In genomic region chr5:134387443-134387842, GRCh38 we compare ENCODE assay signal across 20 cellular contexts. TPM values are rescaled to one million over a fixed set of nuclear protein-coding genes. Genes with fewer than 3 reads are reported as not detected.
DNase-seq lines count a peak whose midpoint lies in the region; ATAC-seq, FAIRE-seq and TF ChIP-seq lines count a peak whose summit lies in the region.
"Had no signal": no experiment of that assay in that cellular context is flagged by ENCODE, and none has a peak within 500 bp of the region (broad histone marks: within the 10 kb centered on the region; RNA-seq: fewer than 3 reads in every experiment).

No MANE protein-coding gene starts in this region.

- WGBS in HepG2 (ENCODE audit: low lambda C conversion rate), result 100% methylated on average over 1 of the region's 1 CpG
- 100% methylated on average over 1 of the region's 1 CpG for WGBS in right lobe of liver (ENCODE audit: insufficient coverage, low coverage, low lambda C conversion rate, missing lambda C conversion rate)

- peaks cover 15 to 61% of the 10 kb centered on the region in 2 experiments for H3K36me3 ChIP-seq in HepG2 (replicated peaks in 1 of 2; ENCODE audit: control insufficient read depth in 1 of 2, insufficient read depth in 2 of 2, low read length in 2 of 2)
- peaks cover 11 to 93% (median 54%) of the 10 kb centered on the region in 4 donors for H3K36me3 ChIP-seq in right lobe of liver
- peaks cover 89% of the 10 kb centered on the region for H3K36me3 ChIP-seq in OCI-LY7 (ENCODE audit: insufficient read depth, low read length)

- peaks cover 16% of the 10 kb centered on the region for H3K4me1 Mint-ChIP-seq in activated CD8-positive, alpha-beta T cell treated with anti-CD3 and anti-CD28 coated beads for 36 hours (ENCODE audit: low read depth)
- H3K4me1 Mint-ChIP-seq in activated CD8-positive, alpha-beta T cell treated with anti-CD3 and anti-CD28 coated beads, Interleukin-2, amount 10 ng/mL, durations not matched to agents 7 days and 5 days (ENCODE audit: low read depth), result peaks cover 6% of the 10 kb centered on the region
- no peaks in the 10 kb centered on the region for H3K4me1 Mint-ChIP-seq in endothelial cell (ENCODE audit: unreplicated experiment)

- intact Hi-C loops in activated CD8-positive, alpha-beta T cell treated with anti-CD3 and anti-CD28 coated beads for 36 hours (cut with micrococcal nuclease), result no loop called here
- intact Hi-C loops in HepG2 (cut with micrococcal nuclease; ENCODE audit: unreplicated experiment) (loop anchor here (10.0 kb wide), 1 partner anchor 203 kb away; no protein-coding TSS in a partner anchor), right lobe of liver (cut with DNase I) (no loop called here), OCI-LY7 (cut with micrococcal nuclease; ENCODE audit: unreplicated experiment) (no loop called here)

- ATAC-seq in activated CD8-positive, alpha-beta T cell treated with anti-CD3 and anti-CD28 coated beads for 36 hours, result no peak
- ATAC-seq in activated CD8-positive, alpha-beta T cell treated with anti-CD3 and anti-CD28 coated beads, Interleukin-2, amount 10 ng/mL, durations not matched to agents 7 days and 5 days, result no peak
- no peak for ATAC-seq in HepG2
- ATAC-seq in right lobe of liver, result no peak
- ATAC-seq in GM18519 (IDR thresholded peaks at IDR 0.05; ENCODE audit: low FRiP score, unreplicated experiment), result no peak
- ATAC-seq: A549, GM12878 had no signal

- no peak for TF ChIP-seq CTCF in activated CD8-positive, alpha-beta T cell treated with anti-CD3 and anti-CD28 coated beads for 36 hours (IDR thresholded peaks at IDR 0.05)
- TF ChIP-seq CTCF in HepG2 (CRISPR knock-in tag; IDR thresholded peaks at IDR 0.05), result no peak
- no peak for TF ChIP-seq CTCF in right lobe of liver (IDR thresholded peaks at IDR 0.05)
- no peak for TF ChIP-seq CTCF in OCI-LY7 (conservative IDR thresholded peaks at IDR 0.05; ENCODE audit: low read length)
- no peak for TF ChIP-seq CTCF in endothelial cell (IDR thresholded peaks at IDR 0.05; ENCODE audit: unreplicated experiment)
- TF ChIP-seq CTCF in RWPE1 (conservative IDR thresholded peaks at IDR 0.05; ENCODE audit: low read depth), result no peak

- H3K4me1 ChIP-seq in HepG2 (ENCODE audit: insufficient read depth, low read length) (no peaks in the 10 kb centered on the region), right lobe of liver (no peaks in the 10 kb centered on the region), OCI-LY7 (ENCODE audit: insufficient read depth, low read length, poor library complexity, severe bottlenecking) (no peaks in the 10 kb centered on the region)
- H3K4me1 ChIP-seq: HAP-1 had no signal

- H3K27me3 ChIP-seq in HepG2 (ENCODE audit: control insufficient read depth in 1 of 2, insufficient read depth in 2 of 2, low read length in 2 of 2), result no peaks in the 10 kb centered on the region
- no peaks in the 10 kb centered on the region for H3K27me3 ChIP-seq in right lobe of liver

- H3K9me3 Mint-ChIP-seq in activated CD8-positive, alpha-beta T cell treated with anti-CD3 and anti-CD28 coated beads for 36 hours, result no peaks in the 10 kb centered on the region
- no peaks in the 10 kb centered on the region for H3K9me3 Mint-ChIP-seq in activated CD8-positive, alpha-beta T cell treated with anti-CD3 and anti-CD28 coated beads, Interleukin-2, amount 10 ng/mL, durations not matched to agents 7 days and 5 days (ENCODE audit: insufficient read depth)
- H3K9me3 Mint-ChIP-seq in endothelial cell (ENCODE audit: unreplicated experiment), result no peaks in the 10 kb centered on the region
- H3K9me3 Mint-ChIP-seq: CD4-positive, alpha-beta T cell; IgD-negative memory B cell had no signal

- H3K4me3 Mint-ChIP-seq in activated CD8-positive, alpha-beta T cell treated with anti-CD3 and anti-CD28 coated beads for 36 hours, result no peak overlapping the region
- H3K4me3 Mint-ChIP-seq in activated CD8-positive, alpha-beta T cell treated with anti-CD3 and anti-CD28 coated beads, Interleukin-2, amount 10 ng/mL, durations not matched to agents 7 days and 5 days, result no peak overlapping the region
- peak overlapping the region; percentile 59 for H3K4me3 Mint-ChIP-seq in endothelial cell (ENCODE audit: unreplicated experiment)
- H3K4me3 Mint-ChIP-seq: CD4-positive, alpha-beta T cell; IgD-negative memory B cell had no signal

- H4K20me1 ChIP-seq in HepG2 (ENCODE audit: insufficient read depth, low read length) (no peaks in the 10 kb centered on the region), OCI-LY7 (ENCODE audit: insufficient read depth, low read length) (no peaks in the 10 kb centered on the region)

- H3K9me2 ChIP-seq in OCI-LY7 (ENCODE audit: insufficient read depth, low read length), result no peaks in the 10 kb centered on the region

- H3K9ac ChIP-seq in HepG2 (ENCODE audit: insufficient read depth, low read depth, low read length), result no peak overlapping the region
- H3K9ac ChIP-seq: GM23248 had no signal

- no peaks in the 10 kb centered on the region for H3K27me3 Mint-ChIP-seq in activated CD8-positive, alpha-beta T cell treated with anti-CD3 and anti-CD28 coated beads for 36 hours
- no peaks in the 10 kb centered on the region for H3K27me3 Mint-ChIP-seq in activated CD8-positive, alpha-beta T cell treated with anti-CD3 and anti-CD28 coated beads, Interleukin-2, amount 10 ng/mL, durations not matched to agents 7 days and 5 days (ENCODE audit: low read depth)
- no peaks in the 10 kb centered on the region for H3K27me3 Mint-ChIP-seq in endothelial cell (ENCODE audit: unreplicated experiment)
- H3K27me3 Mint-ChIP-seq: CD4-positive, alpha-beta T cell; IgD-negative memory B cell had no signal

- no peaks in the 10 kb centered on the region for H3K9me3 ChIP-seq in HepG2 (ENCODE audit: low read length)
- H3K9me3 ChIP-seq in right lobe of liver, result no peaks in the 10 kb centered on the region
- no peaks in the 10 kb centered on the region for H3K9me3 ChIP-seq in OCI-LY7 (ENCODE audit: low read length)
- H3K9me3 ChIP-seq: A549, HAP-1 had no signal

- TF ChIP-seq EP300 in HepG2 (IDR thresholded peaks at IDR 0.05; ENCODE audit: low read depth in 2 of 2, low read length in 2 of 2) (no peak), HepG2 (CRISPR knock-in tag; IDR thresholded peaks at IDR 0.05; ENCODE audit: borderline replicate concordance) (no peak)

- no peak for TF ChIP-seq POLR2A in HepG2 (IDR thresholded peaks at IDR 0.05; ENCODE audit: insufficient read depth in 1 of 2, low read depth in 2 of 2, low read length in 2 of 2)
- no peak for TF ChIP-seq POLR2A in right lobe of liver (IDR thresholded peaks at IDR 0.05)

- peak overlapping the region; percentile 2 for H3K27ac Mint-ChIP-seq in activated CD8-positive, alpha-beta T cell treated with anti-CD3 and anti-CD28 coated beads for 36 hours
- H3K27ac Mint-ChIP-seq in activated CD8-positive, alpha-beta T cell treated with anti-CD3 and anti-CD28 coated beads, Interleukin-2, amount 10 ng/mL, durations not matched to agents 7 days and 5 days, result no peak overlapping the region
- H3K27ac Mint-ChIP-seq in endothelial cell (ENCODE audit: unreplicated experiment), result no peak overlapping the region
- H3K27ac Mint-ChIP-seq: CD4-positive, alpha-beta T cell; IgD-negative memory B cell had no signal

- peaks cover 1% of the 10 kb centered on the region for H3K79me2 ChIP-seq in HepG2 (ENCODE audit: insufficient read depth, low read length)
- H3K79me2 ChIP-seq in OCI-LY7 (ENCODE audit: insufficient read depth, low read depth, low read length), result no peaks in the 10 kb centered on the region; the same call in 1 of the 2 replicates

- H2AFZ ChIP-seq in HepG2 (ENCODE audit: low read length), result no peak overlapping the region
- no peak overlapping the region for H2AFZ ChIP-seq in OCI-LY7 (ENCODE audit: low read length)
- H2AFZ ChIP-seq: GM23248 had no signal

- CTCF ChIA-PET in activated CD8-positive, alpha-beta T cell treated with anti-CD3 and anti-CD28 coated beads for 36 hours (lab: Charles Lee), result interaction anchor here (0.8 kb wide), 1 partner anchor 200 kb away, joined by 3 read pairs; no protein-coding TSS in a partner anchor
- CTCF ChIA-PET in activated CD8-positive, alpha-beta T cell treated with anti-CD3 and anti-CD28 coated beads, Interleukin-2, amount 10 ng/mL, durations not matched to agents 7 days and 5 days (lab: Charles Lee), result interaction anchor here (1.8 to 1.9 kb wide), 2 partner anchors 24 to 200 kb away, joined by 4 to 5 read pairs; partner anchors contain the start of gene CDKN2AIPNL
- CTCF ChIA-PET in HepG2 (lab: Yijun Ruan, JAX; ENCODE audit: low intra/inter-chr PET ratio, low total read pairs), result interaction anchor here (1.0 kb wide), 1 partner anchor 125 kb away, joined by 3 read pairs; no protein-coding TSS in a partner anchor
- CTCF ChIA-PET in OCI-LY7 (lab: Charles Lee; ENCODE audit: unreplicated experiment), result no interaction called here
- CTCF ChIA-PET in RWPE1 (lab: Yijun Ruan, JAX), result no interaction called here

- POLR2A ChIA-PET in activated CD8-positive, alpha-beta T cell treated with anti-CD3 and anti-CD28 coated beads for 36 hours (lab: Charles Lee), result interaction anchor here (0.6 to 1.6 kb wide), 3 partner anchors 9 to 29 kb away, joined by 4 to 6 read pairs (median 4); partner anchors contain the start of gene UBE2B
- POLR2A ChIA-PET in activated CD8-positive, alpha-beta T cell treated with anti-CD3 and anti-CD28 coated beads, Interleukin-2, amount 10 ng/mL, durations not matched to agents 7 days and 5 days (lab: Charles Lee), result no interaction called here
- POLR2A ChIA-PET in HepG2 (lab: Yijun Ruan, JAX) (no interaction called here), OCI-LY7 (lab: Charles Lee) (interaction anchor here (0.7 to 0.9 kb wide), 2 partner anchors 10 to 109 kb away, joined by 3 to 5 read pairs; no protein-coding TSS in a partner anchor), RWPE1 (lab: Yijun Ruan, JAX; ENCODE audit: low non-redundant PET) (no interaction called here)

- H3K4me2 ChIP-seq in HepG2 (ENCODE audit: low read depth, low read length) (no peak overlapping the region), OCI-LY7 (ENCODE audit: low read length) (no peak overlapping the region)
- H3K4me2 ChIP-seq: A549 had no signal

- in situ Hi-C loops in HepG2 (cut with HindIII; ENCODE audit: extremely low pct_ligation_motif_present, low pct_unique_long_range_greater_than_20kb), result no loop called here

- H3K36me3 Mint-ChIP-seq in activated CD8-positive, alpha-beta T cell treated with anti-CD3 and anti-CD28 coated beads for 36 hours (ENCODE audit: low read depth), result peaks cover 54% of the 10 kb centered on the region
- H3K36me3 Mint-ChIP-seq in activated CD8-positive, alpha-beta T cell treated with anti-CD3 and anti-CD28 coated beads, Interleukin-2, amount 10 ng/mL, durations not matched to agents 7 days and 5 days (ENCODE audit: low read depth), result peaks cover 54% of the 10 kb centered on the region
- H3K36me3 Mint-ChIP-seq in endothelial cell (ENCODE audit: low read depth, unreplicated experiment), result peaks cover 32% of the 10 kb centered on the region

- H3K4me3 ChIP-seq in HepG2 (replicated peaks in 1 of 3; ENCODE audit: insufficient read depth in 1 of 3, low read depth in 2 of 3, low read length in 3 of 3) (no peak overlapping the region), right lobe of liver (no peak overlapping the region), OCI-LY7 (ENCODE audit: low read depth, low read length, poor library complexity, severe bottlenecking) (no peak overlapping the region)
- H3K4me3 ChIP-seq: A549, GM12878, GM23248, HAP-1 had no signal

- no peak overlapping the region for H3K27ac ChIP-seq in HepG2 (ENCODE audit: extremely low read length, insufficient read depth, low read length)
- H3K27ac ChIP-seq in right lobe of liver, result no peak overlapping the region
- H3K27ac ChIP-seq in OCI-LY7 (ENCODE audit: low read depth, low read length, poor library complexity, severe bottlenecking), result no peak overlapping the region
- no peak overlapping the region for H3K27ac ChIP-seq in RWPE1
- H3K27ac ChIP-seq: 22Rv1, A549, C4-2B, GM23248, HL-60 had no signal

- no peak for TF ChIP-seq RAD21 in HepG2 (CRISPR knock-in tag; IDR thresholded peaks at IDR 0.05)

- no TSS peak for BruUV-seq in HepG2 (replicated peaks; lab: Mats Ljungman, UMichigan)
- TSS peak; percentile 22 for BruUV-seq in OCI-LY7 (replicated peaks; lab: Mats Ljungman, UMichigan)

- DNase-seq in activated CD8-positive, alpha-beta T cell treated with anti-CD3 and anti-CD28 coated beads for 36 hours, result no peak
- no peak for DNase-seq in activated CD8-positive, alpha-beta T cell treated with anti-CD3 and anti-CD28 coated beads, Interleukin-2, amount 10 ng/mL, durations not matched to agents 7 days and 5 days
- no peak for DNase-seq in HepG2 (ENCODE audit: low spot score)
- DNase-seq in right lobe of liver, result no peak
- no peak for DNase-seq in OCI-LY7 (ENCODE audit: low spot score)
- DNase-seq in endothelial cell (ENCODE audit: low spot score), result no peak
- DNase-seq in RWPE1 (ENCODE audit: low spot score), result no peak
- DNase-seq: AML-193; Calu3; CD4-positive, alpha-beta T cell; DMS79 treated with DMSO at 0.1 percent for 48 hours; GM23248 had no signal

- FAIRE-seq in HepG2 (lab: Jason Lieb, UNC), result no peak
- FAIRE-seq: A549, GM12878 had no signal

RNA-seq across cellular contexts. Expression of gene UBE2B, which starts 16.1 kb away (rescaled TPM):
- 10 to 100 TPM; 97.6 to 98.9 TPM for total RNA-seq in activated CD8-positive, alpha-beta T cell treated with anti-CD3 and anti-CD28 coated beads for 36 hours
- total RNA-seq in activated CD8-positive, alpha-beta T cell treated with anti-CD3 and anti-CD28 coated beads, Interleukin-2, amount 10 ng/mL, durations not matched to agents 7 days and 5 days, result 10 to 100 TPM; 83.0 to 87.6 TPM
- total RNA-seq in HepG2 (2016; rRNA removed; fragmentation: Illumina TruSeq; extraction: Trizol) (25.2 and 56.7 TPM in 2 replicates), right lobe of liver (10 to 100 TPM; 23.4 to 56.2 (median 37.9) TPM), OCI-LY7 (2022) (70.3 and 79.8 TPM in 2 replicates), endothelial cell (ENCODE audit: unreplicated experiment) (63.0 TPM)
- total RNA-seq in HepG2 (2016; cell fraction: cytosol; rRNA removed; fragmentation: Illumina TruSeq; extraction: Trizol; ENCODE audit: low read depth), result 16.1 and 17.6 TPM in 2 replicates
- total RNA-seq in HepG2 (2016; cell fraction: insoluble cytoplasmic fraction; rRNA removed; fragmentation: Illumina TruSeq; extraction: Trizol), result 29.1 and 44.6 TPM in 2 replicates
- 26.0 and 31.6 TPM in 2 replicates for total RNA-seq in HepG2 (2016; cell fraction: membrane; rRNA removed; fragmentation: Illumina TruSeq; extraction: Trizol)
- 26.2 and 31.7 TPM in 2 replicates for total RNA-seq in HepG2 (2016; cell fraction: nucleus; rRNA removed; fragmentation: Illumina TruSeq; extraction: Trizol)
- polyA plus RNA-seq in HepG2 (2011; rRNA removed), result 35.1 and 56.0 TPM in 2 replicates
- polyA plus RNA-seq in HepG2 (2011; cell fraction: cytosol; rRNA removed), result 18.5 and 31.0 TPM in 2 replicates
- polyA plus RNA-seq in HepG2 (2011; cell fraction: nucleus; rRNA removed), result 12.3 and 14.0 TPM in 2 replicates
- 85.2 and 106 TPM in 2 replicates for polyA plus RNA-seq in HepG2 (2012)
- 101 and 112 TPM in 2 replicates for polyA plus RNA-seq in HepG2 (2016; cell fraction: cytosol; fragmentation: Illumina TruSeq; extraction: Trizol; ENCODE audit: low read depth)
- polyA plus RNA-seq in HepG2 (2016; cell fraction: insoluble cytoplasmic fraction; fragmentation: Illumina TruSeq; extraction: Trizol; ENCODE audit: low read depth), result 182 and 192 TPM in 2 replicates
- polyA plus RNA-seq in HepG2 (2016; cell fraction: membrane; fragmentation: Illumina TruSeq; extraction: Trizol; ENCODE audit: low read depth), result 120 and 123 TPM in 2 replicates
- 90.3 and 94.9 TPM in 2 replicates for polyA plus RNA-seq in HepG2 (2016; cell fraction: nucleus; fragmentation: Illumina TruSeq; extraction: Trizol; ENCODE audit: insufficient read depth, low read depth)
- polyA minus RNA-seq in HepG2 (2011; rRNA and poly(A)+ RNA removed; ENCODE audit: low replicate concordance), result 10.4 and 11.4 TPM in 2 replicates
- polyA minus RNA-seq in HepG2 (2011; cell fraction: cytosol; rRNA and poly(A)+ RNA removed), result 32.0 and 33.5 TPM in 2 replicates
- polyA minus RNA-seq in HepG2 (2011; cell fraction: nucleus; rRNA and poly(A)+ RNA removed), result 29.6 and 45.0 TPM in 2 replicates
- total RNA-seq in OCI-LY7 (2014; rRNA removed; shearing (Covaris generic)), result 7.6 and 26.4 TPM in 2 replicates

RNA-seq across cellular contexts. Expression of gene CDKL3, which starts 20.5 kb away (rescaled TPM):
- total RNA-seq in activated CD8-positive, alpha-beta T cell treated with anti-CD3 and anti-CD28 coated beads for 36 hours, result 1 to 10 TPM; 1.5 to 2.1 TPM
- total RNA-seq in activated CD8-positive, alpha-beta T cell treated with anti-CD3 and anti-CD28 coated beads, Interleukin-2, amount 10 ng/mL, durations not matched to agents 7 days and 5 days, result 1 to 10 TPM in 1 of 2 experiments, under 1 TPM in 1; 0.53 to 1.2 TPM
- 2.2 and 4.5 TPM in 2 replicates for total RNA-seq in HepG2 (2016; rRNA removed; fragmentation: Illumina TruSeq; extraction: Trizol)
- 1.3 and 3.9 TPM in 2 replicates for total RNA-seq in HepG2 (2016; cell fraction: cytosol; rRNA removed; fragmentation: Illumina TruSeq; extraction: Trizol; ENCODE audit: low read depth)
- total RNA-seq in HepG2 (2016; cell fraction: insoluble cytoplasmic fraction; rRNA removed; fragmentation: Illumina TruSeq; extraction: Trizol), result 2.9 and 3.7 TPM in 2 replicates
- 2.3 and 4.5 TPM in 2 replicates for total RNA-seq in HepG2 (2016; cell fraction: membrane; rRNA removed; fragmentation: Illumina TruSeq; extraction: Trizol)
- 0.68 and 1.2 TPM in 2 replicates for total RNA-seq in HepG2 (2016; cell fraction: nucleus; rRNA removed; fragmentation: Illumina TruSeq; extraction: Trizol)
- 4.1 and 4.3 TPM in 2 replicates for polyA plus RNA-seq in HepG2 (2011; rRNA removed)
- 0.63 and 1.5 TPM in 2 replicates for polyA plus RNA-seq in HepG2 (2011; cell fraction: cytosol; rRNA removed)
- polyA plus RNA-seq in HepG2 (2011; cell fraction: nucleus; rRNA removed), result 1.3 and 1.7 TPM in 2 replicates
- 3.8 and 7.8 TPM in 2 replicates for polyA plus RNA-seq in HepG2 (2012)
- 1.5 and 1.6 TPM in 2 replicates for polyA plus RNA-seq in HepG2 (2016; cell fraction: cytosol; fragmentation: Illumina TruSeq; extraction: Trizol; ENCODE audit: low read depth)
- polyA plus RNA-seq in HepG2 (2016; cell fraction: insoluble cytoplasmic fraction; fragmentation: Illumina TruSeq; extraction: Trizol; ENCODE audit: low read depth), result 2.5 and 2.9 TPM in 2 replicates
- polyA plus RNA-seq in HepG2 (2016; cell fraction: membrane; fragmentation: Illumina TruSeq; extraction: Trizol; ENCODE audit: low read depth), result 1.9 and 2.0 TPM in 2 replicates
- polyA plus RNA-seq in HepG2 (2016; cell fraction: nucleus; fragmentation: Illumina TruSeq; extraction: Trizol; ENCODE audit: insufficient read depth, low read depth), result 1.5 and 3.4 TPM in 2 replicates
- 0.58 TPM in 1 of 2 replicates, not detected in the other for polyA minus RNA-seq in HepG2 (2011; rRNA and poly(A)+ RNA removed; ENCODE audit: low replicate concordance)
- 1.1 TPM in 1 of 2 replicates, not detected in the other for polyA minus RNA-seq in HepG2 (2011; cell fraction: cytosol; rRNA and poly(A)+ RNA removed)
- 0.90 TPM in 1 of 2 replicates, not detected in the other for polyA minus RNA-seq in HepG2 (2011; cell fraction: nucleus; rRNA and poly(A)+ RNA removed)
- 1 to 10 TPM in 2 of 6 experiments, under 1 TPM in 3, not detected in 1; 0.39 to 1.6 (median 0.98) TPM for total RNA-seq in right lobe of liver
- 0.57 and 0.70 TPM in 2 replicates for total RNA-seq in OCI-LY7 (2014; rRNA removed; shearing (Covaris generic))
- total RNA-seq in OCI-LY7 (2022), result 3.3 and 4.0 TPM in 2 replicates
- total RNA-seq in endothelial cell (ENCODE audit: unreplicated experiment), result 3.8 TPM

RNA-seq across cellular contexts. Expression of gene CDKN2AIPNL, which starts 24.2 kb away (rescaled TPM):
- total RNA-seq in activated CD8-positive, alpha-beta T cell treated with anti-CD3 and anti-CD28 coated beads for 36 hours, result 10 to 100 TPM; 38.2 to 41.1 TPM
- total RNA-seq in activated CD8-positive, alpha-beta T cell treated with anti-CD3 and anti-CD28 coated beads, Interleukin-2, amount 10 ng/mL, durations not matched to agents 7 days and 5 days, result 10 to 100 TPM; 31.3 to 32.5 TPM
- total RNA-seq in HepG2 (2016; rRNA removed; fragmentation: Illumina TruSeq; extraction: Trizol), result 46.5 and 51.2 TPM in 2 replicates
- total RNA-seq in HepG2 (2016; cell fraction: cytosol; rRNA removed; fragmentation: Illumina TruSeq; extraction: Trizol; ENCODE audit: low read depth), result 43.9 and 45.2 TPM in 2 replicates
- 51.0 and 57.6 TPM in 2 replicates for total RNA-seq in HepG2 (2016; cell fraction: insoluble cytoplasmic fraction; rRNA removed; fragmentation: Illumina TruSeq; extraction: Trizol)
- 82.5 and 85.3 TPM in 2 replicates for total RNA-seq in HepG2 (2016; cell fraction: membrane; rRNA removed; fragmentation: Illumina TruSeq; extraction: Trizol)
- 16.1 and 18.5 TPM in 2 replicates for total RNA-seq in HepG2 (2016; cell fraction: nucleus; rRNA removed; fragmentation: Illumina TruSeq; extraction: Trizol)
- 13.5 and 17.4 TPM in 2 replicates for polyA plus RNA-seq in HepG2 (2011; rRNA removed)
- 15.3 and 17.9 TPM in 2 replicates for polyA plus RNA-seq in HepG2 (2011; cell fraction: cytosol; rRNA removed)
- 3.4 and 4.0 TPM in 2 replicates for polyA plus RNA-seq in HepG2 (2011; cell fraction: nucleus; rRNA removed)
- 16.4 and 22.9 TPM in 2 replicates for polyA plus RNA-seq in HepG2 (2012)
- polyA plus RNA-seq in HepG2 (2016; cell fraction: cytosol; fragmentation: Illumina TruSeq; extraction: Trizol; ENCODE audit: low read depth), result 45.6 and 53.1 TPM in 2 replicates
- 52.5 and 57.0 TPM in 2 replicates for polyA plus RNA-seq in HepG2 (2016; cell fraction: insoluble cytoplasmic fraction; fragmentation: Illumina TruSeq; extraction: Trizol; ENCODE audit: low read depth)
- polyA plus RNA-seq in HepG2 (2016; cell fraction: membrane; fragmentation: Illumina TruSeq; extraction: Trizol; ENCODE audit: low read depth), result 72.1 and 73.9 TPM in 2 replicates
- polyA plus RNA-seq in HepG2 (2016; cell fraction: nucleus; fragmentation: Illumina TruSeq; extraction: Trizol; ENCODE audit: insufficient read depth, low read depth), result 25.5 and 28.1 TPM in 2 replicates
- polyA minus RNA-seq in HepG2 (2011; rRNA and poly(A)+ RNA removed; ENCODE audit: low replicate concordance), result 7.8 TPM in 2 replicates
- polyA minus RNA-seq in HepG2 (2011; cell fraction: cytosol; rRNA and poly(A)+ RNA removed), result 5.6 and 10.3 TPM in 2 replicates
- 5.3 and 6.8 TPM in 2 replicates for polyA minus RNA-seq in HepG2 (2011; cell fraction: nucleus; rRNA and poly(A)+ RNA removed)
- total RNA-seq in right lobe of liver, result 10 to 100 TPM in 2 of 6 experiments, 1 to 10 TPM in 4; 5.1 to 10.8 (median 7.8) TPM
- 40.5 and 47.8 TPM in 2 replicates for total RNA-seq in OCI-LY7 (2014; rRNA removed; shearing (Covaris generic))
- 45.7 and 45.8 TPM in 2 replicates for total RNA-seq in OCI-LY7 (2022)
- total RNA-seq in endothelial cell (ENCODE audit: unreplicated experiment), result 26.2 TPM

Comparison
In these comparisons a context has a peak if more than half of its experiments do, and no peak if none do; other contexts are left out.
1. POLR2A ChIA-PET loops: an anchor here in activated CD8-positive, alpha-beta T cell treated with anti-CD3 and anti-CD28 coated beads for 36 hours (0.6 to 1.6 kb wide) and OCI-LY7 (0.7 to 0.9 kb wide); none called in activated CD8-positive, alpha-beta T cell treated with anti-CD3 and anti-CD28 coated beads, Interleukin-2, amount 10 ng/mL, durations not matched to agents 7 days and 5 days, HepG2 and RWPE1.
2. CTCF ChIA-PET loops: an anchor here in activated CD8-positive, alpha-beta T cell treated with anti-CD3 and anti-CD28 coated beads for 36 hours (0.8 kb wide), activated CD8-positive, alpha-beta T cell treated with anti-CD3 and anti-CD28 coated beads, Interleukin-2, amount 10 ng/mL, durations not matched to agents 7 days and 5 days (1.8 to 1.9 kb wide) and HepG2 (1.0 kb wide); none called in OCI-LY7 and RWPE1.